8 cellular contexts compared by ENCODE assay signal in the genomic region with DNA sequence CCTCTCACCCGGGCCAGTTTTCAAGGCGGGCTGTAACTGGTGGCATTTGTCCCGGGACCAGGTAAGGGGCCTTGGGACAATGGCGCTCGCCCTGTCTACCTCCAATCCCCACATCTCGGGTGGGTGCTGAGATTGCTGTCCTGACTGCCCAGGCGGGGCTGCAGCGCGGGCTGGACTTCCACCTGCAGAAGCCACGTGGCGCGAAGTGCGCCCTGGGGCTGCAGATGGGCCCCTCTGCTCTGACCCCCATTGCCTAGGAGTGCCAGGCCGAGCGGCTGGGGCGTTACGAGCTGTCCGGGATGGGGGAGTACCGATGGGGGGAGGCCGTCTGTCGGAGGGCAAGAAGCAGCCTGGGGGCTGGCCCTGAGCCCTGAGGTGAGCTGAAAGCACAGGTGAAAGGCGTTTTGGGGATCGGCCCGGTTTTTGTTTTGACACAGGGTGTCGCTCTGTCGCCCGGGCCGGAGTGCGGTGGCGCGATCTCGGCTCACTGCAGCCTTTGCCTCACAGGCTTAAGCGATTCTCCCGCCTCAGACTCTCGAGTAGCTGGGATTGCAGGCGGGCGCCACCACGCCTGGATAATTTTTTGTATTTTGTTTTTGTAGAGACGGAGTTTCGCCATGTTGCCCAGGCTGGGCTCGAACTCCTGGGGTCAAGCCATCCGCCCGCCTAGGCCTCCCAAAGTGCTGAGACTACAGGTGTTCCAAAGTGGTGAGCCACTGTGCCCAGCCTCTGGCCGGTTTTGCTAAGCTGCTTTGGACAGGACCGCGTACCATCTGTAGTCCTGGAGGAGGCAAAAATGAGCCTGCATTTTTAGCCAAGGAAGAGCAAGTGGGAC. TPM values are rescaled to one million over a fixed set of nuclear protein-coding genes. Genes with fewer than 3 reads are reported as not detected.
DNase-seq lines count a peak whose midpoint lies in the region; ATAC-seq and TF ChIP-seq lines count a peak whose summit lies in the region.

A gene with protein sequence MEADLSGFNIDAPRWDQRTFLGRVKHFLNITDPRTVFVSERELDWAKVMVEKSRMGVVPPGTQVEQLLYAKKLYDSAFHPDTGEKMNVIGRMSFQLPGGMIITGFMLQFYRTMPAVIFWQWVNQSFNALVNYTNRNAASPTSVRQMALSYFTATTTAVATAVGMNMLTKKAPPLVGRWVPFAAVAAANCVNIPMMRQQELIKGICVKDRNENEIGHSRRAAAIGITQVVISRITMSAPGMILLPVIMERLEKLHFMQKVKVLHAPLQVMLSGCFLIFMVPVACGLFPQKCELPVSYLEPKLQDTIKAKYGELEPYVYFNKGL (plus strand): TSS at position 16 of the 835 bp plus-strand sequence. CDS start 12,001 bp downstream, outside the sequence.

- CTCF ChIA-PET in CD8-positive, alpha-beta memory T cell (lab: Charles Lee): interaction anchor here (0.9 to 4.6 kb wide), 12 partner anchors 11 to 73 kb away, joined by 3 to 43 read pairs (median 5); a partner anchor contains a TSS

- ATAC-seq in GM19351 (IDR thresholded peaks at IDR 0.05; ENCODE audit: unreplicated experiment) (peak; percentile 29), omental fat pad (ENCODE audit: low FRiP score) (peak; percentile 25), upper lobe of left lung (ENCODE audit: low FRiP score in 2 of 2) (peak; percentile 25 to 32), HG02970 (IDR thresholded peaks at IDR 0.05; ENCODE audit: low FRiP score, unreplicated experiment) (no peak)
- peak; percentile 6 for ATAC-seq in effector memory CD8-positive, alpha-beta T cell (replicated peaks)

- WGBS in upper lobe of left lung, 2 donors: 6 to 16% methylated on average over 18 to 41 of the region's 46 CpGs

- TF ChIP-seq EP300 in upper lobe of left lung (IDR thresholded peaks at IDR 0.05): no peak

- TF ChIP-seq CTCF in omental fat pad (IDR thresholded peaks at IDR 0.05) (no peak), upper lobe of left lung (IDR thresholded peaks at IDR 0.05) (no peak)

- no peaks in the 10 kb centered on the region for H3K27me3 ChIP-seq in CD8-positive, alpha-beta memory T cell (ENCODE audit: insufficient read depth, low read length, poor library complexity, severe bottlenecking)
- no peaks in the 10 kb centered on the region for H3K27me3 ChIP-seq in HUES48 (ENCODE audit: control insufficient read depth, insufficient read depth, low read length)
- H3K27me3 ChIP-seq in upper lobe of left lung: no peaks in the 10 kb centered on the region

- H3K27ac ChIP-seq in CD8-positive, alpha-beta memory T cell (ENCODE audit: low read depth, low read length): peak within 1 kb of the TSS; percentile 85
- H3K27ac ChIP-seq in HUES48 (ENCODE audit: low read depth, low read length): peak within 1 kb of the TSS; percentile 89
- H3K27ac ChIP-seq in upper lobe of left lung: peak within 1 kb of the TSS; percentile 81 to 92 (median 87)

- peak within 1 kb of the TSS; percentile 85 to 97 (median 95) for H3K4me3 Mint-ChIP-seq in CD8-positive, alpha-beta memory T cell
- H3K4me3 Mint-ChIP-seq in effector memory CD8-positive, alpha-beta T cell: peak within 1 kb of the TSS; percentile 87 to 92

- peak in 4 of 5 donors; percentile 27 to 72 (median 34) for DNase-seq in CD8-positive, alpha-beta memory T cell
- peak; percentile 22 to 42 for DNase-seq in activated CD4-positive, alpha-beta T cell treated with anti-CD3 and anti-CD28 coated beads for 24 hours (ENCODE audit: low read depth in 2 of 2)
- DNase-seq in effector memory CD8-positive, alpha-beta T cell: peak; percentile 35 to 38 (median 37)
- no peak for DNase-seq in omental fat pad (ENCODE audit: low spot score)
- DNase-seq in upper lobe of left lung: peak; percentile 45 to 89

- peak within 1 kb of the TSS; percentile 88 to 98 (median 96) for H3K27ac Mint-ChIP-seq in CD8-positive, alpha-beta memory T cell
- H3K27ac Mint-ChIP-seq in effector memory CD8-positive, alpha-beta T cell: peak within 1 kb of the TSS; percentile 95

- H3K9me3 Mint-ChIP-seq in CD8-positive, alpha-beta memory T cell: no peaks in the 10 kb centered on the region
- H3K9me3 Mint-ChIP-seq in effector memory CD8-positive, alpha-beta T cell: no peaks in the 10 kb centered on the region

- peak in 2 of 4 donors; percentile 34 to 49 for TF ChIP-seq POLR2A in upper lobe of left lung (IDR thresholded peaks at IDR 0.05)

- peak within 1 kb of the TSS; percentile 85 for H3K9ac ChIP-seq in HUES48 (ENCODE audit: low read depth, low read length)

- peaks cover 16% of the 10 kb centered on the region for H3K4me1 ChIP-seq in CD8-positive, alpha-beta memory T cell (ENCODE audit: insufficient read depth, low read length)
- H3K4me1 ChIP-seq in HUES48 (ENCODE audit: control insufficient read depth, insufficient read depth, low read length) (peaks cover 23% of the 10 kb centered on the region), upper lobe of left lung (peaks cover 6 to 27% (median 12%) of the 10 kb centered on the region in 4 donors)

- peaks cover 0 to 33% (median 8%) of the 10 kb centered on the region in 3 donors for H3K36me3 Mint-ChIP-seq in CD8-positive, alpha-beta memory T cell
- H3K36me3 Mint-ChIP-seq in effector memory CD8-positive, alpha-beta T cell (ENCODE audit: insufficient read depth): peaks cover 25% of the 10 kb centered on the region

- H3K4me3 ChIP-seq in CD8-positive, alpha-beta memory T cell (ENCODE audit: low read length): peak within 1 kb of the TSS; percentile 93
- H3K4me3 ChIP-seq in HUES48 (ENCODE audit: low read depth, low read length) (peak within 1 kb of the TSS; percentile 74), upper lobe of left lung (peak within 1 kb of the TSS; percentile 82 to 96 (median 92))

- POLR2A ChIA-PET in CD8-positive, alpha-beta memory T cell (lab: Charles Lee): interaction anchor here (0.5 to 3.3 kb wide), 7 partner anchors 17 to 93 kb away, joined by 3 to 62 read pairs (median 12); a partner anchor contains a TSS

- no peaks in the 10 kb centered on the region for H3K9me3 ChIP-seq in CD8-positive, alpha-beta memory T cell (ENCODE audit: low read length)
- no peaks in the 10 kb centered on the region for H3K9me3 ChIP-seq in HUES48 (ENCODE audit: control insufficient read depth, insufficient read depth, low read length)
- H3K9me3 ChIP-seq in upper lobe of left lung: no peaks in the 10 kb centered on the region

- no peaks in the 10 kb centered on the region for H3K36me3 ChIP-seq in CD8-positive, alpha-beta memory T cell (ENCODE audit: insufficient read depth, low read length)
- H3K36me3 ChIP-seq in HUES48 (ENCODE audit: control insufficient read depth, insufficient read depth, low read length) (peaks cover 11% of the 10 kb centered on the region; the same call in 1 of the 2 replicates), upper lobe of left lung (no peaks in the 10 kb centered on the region)

- peaks cover 54 to 71% (median 69%) of the 10 kb centered on the region in 3 donors for H3K4me1 Mint-ChIP-seq in CD8-positive, alpha-beta memory T cell
- peaks cover 33 to 40% of the 10 kb centered on the region in 2 donors for H3K4me1 Mint-ChIP-seq in effector memory CD8-positive, alpha-beta T cell (ENCODE audit: low read depth in 2 of 2)

- H3K27me3 Mint-ChIP-seq in CD8-positive, alpha-beta memory T cell: no peaks in the 10 kb centered on the region
- no peaks in the 10 kb centered on the region for H3K27me3 Mint-ChIP-seq in effector memory CD8-positive, alpha-beta T cell

RNA-seq across cellular contexts. Expression of the gene that starts here (rescaled TPM):
- 10 to 100 TPM; 27.6 to 30.6 TPM for total RNA-seq in CD8-positive, alpha-beta memory T cell
- polyA plus RNA-seq in CD8-positive, alpha-beta memory T cell: 10.1 TPM
- total RNA-seq in omental fat pad (1 to 10 TPM; 4.3 to 7.9 (median 5.0) TPM), upper lobe of left lung (10 to 100 TPM in 2 of 6 donors, 1 to 10 TPM in 4; 3.9 to 28.3 (median 8.0) TPM)
